ENCODE assay signal across 8 cellular contexts in genomic region chr20:36472656-36473071, GRCh38.
DNase-seq lines count a peak whose midpoint lies in the region; ATAC-seq and TF ChIP-seq lines count a peak whose summit lies in the region.

No MANE protein-coding gene starts in this region.

- H3K79me2 ChIP-seq in ACC112 (ENCODE audit: control insufficient read depth, insufficient read depth, low read length, unreplicated experiment) (peaks cover 87% of the 10 kb centered on the region), hepatocyte (peaks cover 100% of the 10 kb centered on the region)

- H3K4me3 Mint-ChIP-seq in HFFc6 = peak overlapping the region; percentile 77
- H3K4me3 Mint-ChIP-seq in activated T-cell treated with anti-CD3 and anti-CD28 coated beads, Interleukin-2, amount 50 U/mL, for 4 hours = peak overlapping the region; percentile 65
- H3K4me3 Mint-ChIP-seq in stimulated activated memory B cell treated with anti-CD40 and anti-IgM and Interleukin-4, amounts not matched to agents 10 μg/mL and 1 μg/mL and 100 μg/mL, for 72 hours = peak overlapping the region; percentile 65
- H3K4me3 Mint-ChIP-seq in endothelial cell (ENCODE audit: unreplicated experiment) = no peak overlapping the region

- H3K9me3 ChIP-seq in hepatocyte (ENCODE audit: low read depth) = no peaks in the 10 kb centered on the region

- no peaks in the 10 kb centered on the region for H3K9me2 ChIP-seq in hepatocyte (replicated peaks; ENCODE audit: insufficient read depth)

- H3K27me3 ChIP-seq in ACC112 (ENCODE audit: insufficient read depth, low read length) = no peaks in the 10 kb centered on the region
- no peaks in the 10 kb centered on the region for H3K27me3 ChIP-seq in hepatocyte

- peak; percentile 90 for ATAC-seq in activated T-cell treated with anti-CD3 and anti-CD28 coated beads, Interleukin-2, amount 50 U/mL, for 4 hours
- peak; percentile 57 for ATAC-seq in stimulated activated memory B cell treated with anti-CD40 and anti-IgM and Interleukin-4, amounts not matched to agents 10 μg/mL and 1 μg/mL and 100 μg/mL, for 72 hours

- H3K4me3 ChIP-seq in ACC112 (ENCODE audit: low read depth, low read length) (peak overlapping the region; percentile 70), hepatocyte (no peak overlapping the region)

- H3K36me3 Mint-ChIP-seq in HFFc6 (ENCODE audit: low read depth) = peaks cover 4% of the 10 kb centered on the region
- peaks cover 1% of the 10 kb centered on the region for H3K36me3 Mint-ChIP-seq in activated T-cell treated with anti-CD3 and anti-CD28 coated beads, Interleukin-2, amount 50 U/mL, for 4 hours (ENCODE audit: insufficient read depth)
- peaks cover 9% of the 10 kb centered on the region for H3K36me3 Mint-ChIP-seq in stimulated activated memory B cell treated with anti-CD40 and anti-IgM and Interleukin-4, amounts not matched to agents 10 μg/mL and 1 μg/mL and 100 μg/mL, for 72 hours
- peaks cover 6% of the 10 kb centered on the region for H3K36me3 Mint-ChIP-seq in endothelial cell (ENCODE audit: low read depth, unreplicated experiment)

- H3K36me3 ChIP-seq in ACC112 (ENCODE audit: insufficient read depth, low read length) (no peaks in the 10 kb centered on the region), hepatocyte (replicated peaks; ENCODE audit: insufficient read depth, low read depth) (no peaks in the 10 kb centered on the region)

- peak overlapping the region; percentile 61 for H3K4me2 ChIP-seq in hepatocyte

- 47% methylated on average over 5 of the region's 5 CpGs for WGBS in hepatocyte (ENCODE audit: low lambda C conversion rate, missing lambda C conversion rate)

- no peak for DNase-seq in HFFc6
- DNase-seq in activated T-cell treated with anti-CD3 and anti-CD28 coated beads, Interleukin-2, amount 50 U/mL, for 4 hours = no peak
- DNase-seq in hepatocyte (ENCODE audit: low spot score) = peak; percentile 75
- no peak for DNase-seq in GM19240 (ENCODE audit: insufficient read length, low spot score)
- DNase-seq in endothelial cell (ENCODE audit: low spot score) = no peak
- no peak for DNase-seq in superior temporal gyrus (ENCODE audit: extremely low spot score)

- H3K4me1 Mint-ChIP-seq in HFFc6 (ENCODE audit: low read depth) (peaks cover 85% of the 10 kb centered on the region), endothelial cell (ENCODE audit: unreplicated experiment) (peaks cover 61% of the 10 kb centered on the region)
- peaks cover 54% of the 10 kb centered on the region for H3K4me1 Mint-ChIP-seq in activated T-cell treated with anti-CD3 and anti-CD28 coated beads, Interleukin-2, amount 50 U/mL, for 4 hours (ENCODE audit: low read depth)
- H3K4me1 Mint-ChIP-seq in stimulated activated memory B cell treated with anti-CD40 and anti-IgM and Interleukin-4, amounts not matched to agents 10 μg/mL and 1 μg/mL and 100 μg/mL, for 72 hours = peaks cover 66% of the 10 kb centered on the region

- H4K20me1 ChIP-seq in hepatocyte (ENCODE audit: insufficient read depth, poor library complexity, severe bottlenecking) = peaks cover 98% of the 10 kb centered on the region

- H3K27ac ChIP-seq in ACC112 (ENCODE audit: low read depth, low read length) (peak overlapping the region; percentile 76), hepatocyte (peak overlapping the region; percentile 47)

- no peak for TF ChIP-seq CTCF in HFFc6 (IDR thresholded peaks at IDR 0.05)
- no peak for TF ChIP-seq CTCF in hepatocyte (IDR thresholded peaks at IDR 0.05; ENCODE audit: poor library complexity)
- TF ChIP-seq CTCF in endothelial cell (IDR thresholded peaks at IDR 0.05; ENCODE audit: unreplicated experiment) = no peak

- no peak overlapping the region for H2AFZ ChIP-seq in ACC112 (ENCODE audit: low read length, unreplicated experiment)
- no peak overlapping the region for H2AFZ ChIP-seq in hepatocyte

- H3K9me3 Mint-ChIP-seq in HFFc6 = no peaks in the 10 kb centered on the region
- H3K9me3 Mint-ChIP-seq in activated T-cell treated with anti-CD3 and anti-CD28 coated beads, Interleukin-2, amount 50 U/mL, for 4 hours = no peaks in the 10 kb centered on the region
- no peaks in the 10 kb centered on the region for H3K9me3 Mint-ChIP-seq in stimulated activated memory B cell treated with anti-CD40 and anti-IgM and Interleukin-4, amounts not matched to agents 10 μg/mL and 1 μg/mL and 100 μg/mL, for 72 hours
- H3K9me3 Mint-ChIP-seq in endothelial cell (ENCODE audit: unreplicated experiment) = no peaks in the 10 kb centered on the region

- H3K27me3 Mint-ChIP-seq in HFFc6 (ENCODE audit: insufficient read depth) = no peaks in the 10 kb centered on the region; the same call in 1 of the 2 replicates
- H3K27me3 Mint-ChIP-seq in activated T-cell treated with anti-CD3 and anti-CD28 coated beads, Interleukin-2, amount 50 U/mL, for 4 hours (ENCODE audit: low read depth) = no peaks in the 10 kb centered on the region
- H3K27me3 Mint-ChIP-seq in stimulated activated memory B cell treated with anti-CD40 and anti-IgM and Interleukin-4, amounts not matched to agents 10 μg/mL and 1 μg/mL and 100 μg/mL, for 72 hours = no peaks in the 10 kb centered on the region
- peaks cover 4% of the 10 kb centered on the region for H3K27me3 Mint-ChIP-seq in endothelial cell (ENCODE audit: unreplicated experiment)

- peak overlapping the region; percentile 89 for H3K27ac Mint-ChIP-seq in HFFc6
- H3K27ac Mint-ChIP-seq in stimulated activated memory B cell treated with anti-CD40 and anti-IgM and Interleukin-4, amounts not matched to agents 10 μg/mL and 1 μg/mL and 100 μg/mL, for 72 hours = peak overlapping the region; percentile 87
- no peak overlapping the region for H3K27ac Mint-ChIP-seq in endothelial cell (ENCODE audit: unreplicated experiment)

- H3K4me1 ChIP-seq in ACC112 (ENCODE audit: control insufficient read depth, insufficient read depth, low read length, unreplicated experiment) (peaks cover 53% of the 10 kb centered on the region), hepatocyte (ENCODE audit: insufficient read depth) (peaks cover 45% of the 10 kb centered on the region)
